ENCODE assay signal across 13 cellular contexts in genomic region chr14:104117341-104118005, GRCh38. TPM values are rescaled to one million over a fixed set of nuclear protein-coding genes. Genes with fewer than 3 reads are reported as not detected.
A peak's percentile ranks its signal among the peaks of the same experiment; 100 is the strongest.
DNase-seq lines count a peak whose midpoint lies in the region; ATAC-seq and TF ChIP-seq lines count a peak whose summit lies in the region.
"Had no signal": no experiment of that assay in that cellular context is flagged by ENCODE, and none has a peak within 500 bp of the region (broad histone marks: within the 10 kb centered on the region; RNA-seq: fewer than 3 reads in every experiment).

No MANE protein-coding gene starts in this region.

- peaks cover 26% of the 10 kb centered on the region for H3K27me3 Mint-ChIP-seq in activated naive CD8-positive, alpha-beta T cell treated with anti-CD3 and anti-CD28 coated beads, Interleukin-2, amount 10 ng/mL, durations not matched to agents 7 days and 5 days
- H3K27me3 Mint-ChIP-seq in activated naive CD8-positive, alpha-beta T cell treated with anti-CD3 and anti-CD28 coated beads for 36 hours: peaks cover 47% of the 10 kb centered on the region

- peaks cover 0 to 4% of the 10 kb centered on the region in 2 donors for H3K27me3 ChIP-seq in duodenal mucosa (ENCODE audit: control insufficient read depth in 1 of 2, insufficient read depth in 2 of 2, low read length in 2 of 2)
- H3K27me3 ChIP-seq in lower lobe of right lung (ENCODE audit: low read depth): peaks cover 49% of the 10 kb centered on the region
- peaks cover 44% of the 10 kb centered on the region for H3K27me3 ChIP-seq in transverse colon

- DNase-seq in activated naive CD8-positive, alpha-beta T cell treated with anti-CD3 and anti-CD28 coated beads, Interleukin-2, amount 10 ng/mL, durations not matched to agents 7 days and 5 days: peak; percentile 30
- no peak for DNase-seq in activated naive CD8-positive, alpha-beta T cell treated with anti-CD3 and anti-CD28 coated beads for 36 hours
- DNase-seq in lower lobe of right lung: peak; percentile 54
- no peak for DNase-seq in transverse colon
- DNase-seq in C1 segment of cervical spinal cord (lab: John Stamatoyannopoulos, UW): no peak
- DNase-seq in ureter (ENCODE audit: low spot score): no peak
- DNase-seq: activated CD4-positive, alpha-beta T cell treated with anti-CD3 and anti-CD28 coated beads, Interleukin-2, amount 10 ng/mL, durations not matched to agents 7 days and 5 days; CD8-positive, alpha-beta T cell; NCI-H1436; RPMI8226 had no signal

- no peak overlapping the region for H3K9ac ChIP-seq in duodenal mucosa (ENCODE audit: low read depth in 1 of 2, low read length in 2 of 2)

- H3K4me1 ChIP-seq in duodenal mucosa (ENCODE audit: control insufficient read depth in 1 of 2, insufficient read depth in 2 of 2, low read length in 2 of 2) (peaks cover 0 to 8% of the 10 kb centered on the region in 2 donors), lower lobe of right lung (no peaks in the 10 kb centered on the region), transverse colon (peaks cover 0 to 23% (median 17%) of the 10 kb centered on the region in 4 donors)

- peak overlapping the region; percentile 44 for H3K4me3 Mint-ChIP-seq in activated naive CD8-positive, alpha-beta T cell treated with anti-CD3 and anti-CD28 coated beads, Interleukin-2, amount 10 ng/mL, durations not matched to agents 7 days and 5 days
- no peak overlapping the region for H3K4me3 Mint-ChIP-seq in activated naive CD8-positive, alpha-beta T cell treated with anti-CD3 and anti-CD28 coated beads for 36 hours
- H3K4me3 Mint-ChIP-seq: activated CD4-positive, alpha-beta T cell treated with anti-CD3 and anti-CD28 coated beads, Interleukin-2, amount 10 ng/mL, durations not matched to agents 7 days and 5 days; CD8-positive, alpha-beta T cell had no signal

- H3K4me1 Mint-ChIP-seq in activated naive CD8-positive, alpha-beta T cell treated with anti-CD3 and anti-CD28 coated beads, Interleukin-2, amount 10 ng/mL, durations not matched to agents 7 days and 5 days: no peaks in the 10 kb centered on the region
- H3K4me1 Mint-ChIP-seq in activated naive CD8-positive, alpha-beta T cell treated with anti-CD3 and anti-CD28 coated beads for 36 hours: no peaks in the 10 kb centered on the region
- H3K4me1 Mint-ChIP-seq: activated CD4-positive, alpha-beta T cell treated with anti-CD3 and anti-CD28 coated beads, Interleukin-2, amount 10 ng/mL, durations not matched to agents 7 days and 5 days had no signal

- TF ChIP-seq CTCF in lower lobe of right lung (IDR thresholded peaks at IDR 0.05) (no peak), transverse colon (IDR thresholded peaks at IDR 0.05) (no peak)

- intact Hi-C loops in lower lobe of right lung (cut with DNase I) (no loop called here), transverse colon (cut with DNase I; ENCODE audit: low total_unique reads) (no loop called here)

- H3K27ac ChIP-seq in duodenal mucosa (ENCODE audit: low read depth, low read length): peak overlapping the region; percentile 50
- H3K27ac ChIP-seq in lower lobe of right lung: peak overlapping the region; percentile 77
- peak overlapping the region; percentile 75 to 87 (median 82) for H3K27ac ChIP-seq in transverse colon
- H3K27ac ChIP-seq: heart left ventricle had no signal

- in situ Hi-C loops in transverse colon (cut with MboI; ENCODE audit: low pct_ligation_motif_present in 1 of 4, low pct_unique_long_range_greater_than_20kb in 1 of 4, low sequenced_read_pairs in 3 of 4): no loop called here

- H3K27ac Mint-ChIP-seq in activated naive CD8-positive, alpha-beta T cell treated with anti-CD3 and anti-CD28 coated beads, Interleukin-2, amount 10 ng/mL, durations not matched to agents 7 days and 5 days: no peak overlapping the region
- no peak overlapping the region for H3K27ac Mint-ChIP-seq in activated naive CD8-positive, alpha-beta T cell treated with anti-CD3 and anti-CD28 coated beads for 36 hours
- H3K27ac Mint-ChIP-seq: activated CD4-positive, alpha-beta T cell treated with anti-CD3 and anti-CD28 coated beads, Interleukin-2, amount 10 ng/mL, durations not matched to agents 7 days and 5 days; CD8-positive, alpha-beta T cell had no signal

- POLR2A ChIA-PET in activated naive CD8-positive, alpha-beta T cell treated with anti-CD3 and anti-CD28 coated beads, Interleukin-2, amount 10 ng/mL, durations not matched to agents 7 days and 5 days (lab: Charles Lee): no interaction called here

- no peak for TF ChIP-seq POLR2A in transverse colon (IDR thresholded peaks at IDR 0.05)

- H3K4me3 ChIP-seq in duodenal mucosa (ENCODE audit: low read depth in 1 of 2, low read length in 2 of 2): peak overlapping the region; percentile 43
- peak overlapping the region; percentile 60 for H3K4me3 ChIP-seq in lower lobe of right lung
- H3K4me3 ChIP-seq in transverse colon: peak overlapping the region; percentile 14 to 63 (median 52)

- H3K36me3 ChIP-seq in duodenal mucosa (ENCODE audit: control insufficient read depth in 1 of 2, insufficient read depth in 2 of 2, low read length in 2 of 2) (no peaks in the 10 kb centered on the region), lower lobe of right lung (no peaks in the 10 kb centered on the region), transverse colon (no peaks in the 10 kb centered on the region)
- H3K36me3 ChIP-seq: heart left ventricle had no signal

- no peaks in the 10 kb centered on the region for H3K9me3 Mint-ChIP-seq in activated naive CD8-positive, alpha-beta T cell treated with anti-CD3 and anti-CD28 coated beads, Interleukin-2, amount 10 ng/mL, durations not matched to agents 7 days and 5 days
- no peaks in the 10 kb centered on the region for H3K9me3 Mint-ChIP-seq in activated naive CD8-positive, alpha-beta T cell treated with anti-CD3 and anti-CD28 coated beads for 36 hours
- H3K9me3 Mint-ChIP-seq: activated CD4-positive, alpha-beta T cell treated with anti-CD3 and anti-CD28 coated beads, Interleukin-2, amount 10 ng/mL, durations not matched to agents 7 days and 5 days; CD8-positive, alpha-beta T cell had no signal

- WGBS in transverse colon (ENCODE audit: low coverage in 1 of 2), 2 donors: 7% methylated on average over 17 of the region's 71 CpGs; no CpG with 5 or more reads in 1 of the 2 donors

- H3K9me3 ChIP-seq in duodenal mucosa (ENCODE audit: control insufficient read depth in 1 of 2, low read length in 2 of 2): no peaks in the 10 kb centered on the region
- H3K9me3 ChIP-seq in lower lobe of right lung: no peaks in the 10 kb centered on the region
- H3K9me3 ChIP-seq in transverse colon: no peaks in the 10 kb centered on the region
- H3K9me3 ChIP-seq: heart left ventricle had no signal

- no peaks in the 10 kb centered on the region for H3K36me3 Mint-ChIP-seq in activated naive CD8-positive, alpha-beta T cell treated with anti-CD3 and anti-CD28 coated beads, Interleukin-2, amount 10 ng/mL, durations not matched to agents 7 days and 5 days
- no peaks in the 10 kb centered on the region for H3K36me3 Mint-ChIP-seq in activated naive CD8-positive, alpha-beta T cell treated with anti-CD3 and anti-CD28 coated beads for 36 hours
- H3K36me3 Mint-ChIP-seq: CD8-positive, alpha-beta T cell had no signal

- ATAC-seq in activated naive CD8-positive, alpha-beta T cell treated with anti-CD3 and anti-CD28 coated beads, Interleukin-2, amount 10 ng/mL, durations not matched to agents 7 days and 5 days (ENCODE audit: low read depth): no peak
- ATAC-seq in lower lobe of right lung (peak; percentile 34), HG03565 (IDR thresholded peaks at IDR 0.05; ENCODE audit: unreplicated experiment) (no peak)
- ATAC-seq: CD8-positive, alpha-beta T cell had no signal

- no peak for TF ChIP-seq EP300 in transverse colon (IDR thresholded peaks at IDR 0.05; ENCODE audit: low read depth)

RNA-seq across cellular contexts. Expression of gene KIF26A, which starts 20.9 kb away (rescaled TPM):
- total RNA-seq in activated naive CD8-positive, alpha-beta T cell treated with anti-CD3 and anti-CD28 coated beads, Interleukin-2, amount 10 ng/mL, durations not matched to agents 7 days and 5 days: under 1 TPM; 0.17 to 0.26 TPM
- total RNA-seq in activated naive CD8-positive, alpha-beta T cell treated with anti-CD3 and anti-CD28 coated beads for 36 hours: under 1 TPM; 0.89 to 0.94 TPM
- total RNA-seq in lower lobe of right lung: 4.4 TPM
- total RNA-seq in transverse colon: 1 to 10 TPM; 2.2 to 7.8 (median 4.4) TPM
- total RNA-seq in ureter: 6.1 TPM

RNA-seq across cellular contexts. Expression of gene ASPG, which starts 32.0 kb away (rescaled TPM):
- total RNA-seq in activated naive CD8-positive, alpha-beta T cell treated with anti-CD3 and anti-CD28 coated beads, Interleukin-2, amount 10 ng/mL, durations not matched to agents 7 days and 5 days: not detected
- not detected for total RNA-seq in activated naive CD8-positive, alpha-beta T cell treated with anti-CD3 and anti-CD28 coated beads for 36 hours
- 4.6 TPM for total RNA-seq in lower lobe of right lung
- total RNA-seq in transverse colon: 10 to 100 TPM in 2 of 4 donors, 1 to 10 TPM in 2; 4.4 to 20.3 (median 8.7) TPM
- 6.4 TPM for total RNA-seq in ureter
- total RNA-seq: activated CD4-positive, alpha-beta T cell treated with anti-CD3 and anti-CD28 coated beads, Interleukin-2, amount 10 ng/mL, durations not matched to agents 7 days and 5 days; CD8-positive, alpha-beta T cell had no signal

Comparison
In these comparisons a context has a peak if more than half of its experiments do, and no peak if none do; other contexts are left out.
1. DNase-seq: peak in activated naive CD8-positive, alpha-beta T cell treated with anti-CD3 and anti-CD28 coated beads, Interleukin-2, amount 10 ng/mL, durations not matched to agents 7 days and 5 days (single experiment) and lower lobe of right lung (single experiment); none in activated naive CD8-positive, alpha-beta T cell treated with anti-CD3 and anti-CD28 coated beads for 36 hours (single experiment), transverse colon (single experiment), C1 segment of cervical spinal cord (0 of 14) and ureter (single experiment).
2. ATAC-seq: peak in lower lobe of right lung (2 of 2); none in activated naive CD8-positive, alpha-beta T cell treated with anti-CD3 and anti-CD28 coated beads, Interleukin-2, amount 10 ng/mL, durations not matched to agents 7 days and 5 days (single experiment) and HG03565 (single experiment).
3. Peak in every context shown above with its lines, with median percentiles within 50 percentile points of each other: H3K27ac ChIP-seq and H3K4me3 ChIP-seq.